Comparison of ENCODE assay signal across 8 cellular contexts in the genomic region with DNA sequence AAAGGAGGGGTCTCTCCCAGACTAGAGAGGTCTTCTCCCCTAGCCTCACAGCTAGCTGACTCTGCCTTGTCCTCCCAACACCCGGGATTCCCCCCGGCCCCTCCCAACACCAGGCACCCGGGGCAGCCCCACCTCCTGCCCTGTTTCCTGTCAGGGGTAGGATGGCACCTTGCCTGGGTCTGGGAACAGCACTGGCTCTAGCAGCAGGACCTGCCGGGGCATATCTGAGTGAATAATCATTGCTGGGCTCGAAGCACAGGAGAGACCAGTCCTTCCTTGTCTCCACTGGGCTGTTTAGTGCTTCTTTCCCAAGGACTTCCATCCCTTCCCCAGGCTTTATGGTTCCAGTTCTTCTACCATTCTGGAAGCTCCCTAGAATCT. TPM values are rescaled to one million over a fixed set of nuclear protein-coding genes. Genes with fewer than 3 reads are reported as not detected.
A peak's percentile ranks its signal among the peaks of the same experiment; 100 is the strongest.
DNase-seq lines count a peak whose midpoint lies in the region; ATAC-seq and TF ChIP-seq lines count a peak whose summit lies in the region.
"Had no signal": no experiment of that assay in that cellular context is flagged by ENCODE, and none has a peak within 500 bp of the region (broad histone marks: within the 10 kb centered on the region; RNA-seq: fewer than 3 reads in every experiment).

No MANE protein-coding gene starts in this region.

- no peaks in the 10 kb centered on the region for H3K27me3 ChIP-seq in sigmoid colon

- TF ChIP-seq POLR2A in sigmoid colon (IDR thresholded peaks at IDR 0.05), result no peak

- DNase-seq in NCI-H510A (lab: John Stamatoyannopoulos, UW) (peak; percentile 37), head of caudate nucleus (peak in 30 of 42 donors; percentile 29 to 87 (median 62)), sigmoid colon (peak; percentile 81), HuH-7.5 (ENCODE audit: low spot score) (no peak)
- DNase-seq in central memory CD4-positive, alpha-beta T cell, result no peak
- DNase-seq: activated CD4-positive, CD25-positive, alpha-beta regulatory T cell treated with anti-CD3 and anti-CD28 coated beads, Interleukin-2, amount 50 U/mL, for 72 hours had no signal

- peaks cover 0 to 21% (median 19%) of the 10 kb centered on the region in 4 donors for H3K4me1 ChIP-seq in sigmoid colon

- WGBS in sigmoid colon, 2 donors, result 12 to 42% methylated on average over 5 of the region's 5 CpGs

- no peak for TF ChIP-seq EP300 in sigmoid colon (IDR thresholded peaks at IDR 0.05)

- no peak overlapping the region for H3K4me3 ChIP-seq in sigmoid colon
- H3K4me3 ChIP-seq: K562 had no signal

- no peak for TF ChIP-seq CTCF in sigmoid colon (IDR thresholded peaks at IDR 0.05)

- H3K36me3 ChIP-seq in sigmoid colon, result peaks cover 0 to 7% (median 0%) of the 10 kb centered on the region in 4 donors

- intact Hi-C loops in head of caudate nucleus (cut with DNase I), result no loop called here
- intact Hi-C loops in sigmoid colon (cut with DNase I), result loop anchor here (2.0 kb wide), 1 partner anchor 24 kb away; no protein-coding TSS in a partner anchor

- ATAC-seq in GM19351 (IDR thresholded peaks at IDR 0.05; ENCODE audit: unreplicated experiment), result no peak
- ATAC-seq: K562 had no signal

- H3K9me3 ChIP-seq in sigmoid colon, result no peaks in the 10 kb centered on the region

- H3K27ac ChIP-seq in sigmoid colon, result peak overlapping the region; percentile 51 to 71 (median 58)

RNA-seq across cellular contexts. Expression of gene MINK1, which starts 25.7 kb away (rescaled TPM):
- 10 to 100 TPM; 17.1 to 43.8 (median 21.0) TPM for total RNA-seq in sigmoid colon
- polyA plus RNA-seq in sigmoid colon, result 100 to 1,000 TPM in 1 of 3 donors, 10 to 100 TPM in 2; 45.0 to 117 (median 63.8) TPM

RNA-seq across cellular contexts. Expression of gene C17orf107, which starts 40.5 kb away (rescaled TPM):
- 1 to 10 TPM in 1 of 4 donors, under 1 TPM in 3; 0.68 to 2.8 (median 0.85) TPM for total RNA-seq in sigmoid colon
- polyA plus RNA-seq in sigmoid colon, result 1 to 10 TPM in 1 of 3 donors, under 1 TPM in 2; under 0.01 to 1.7 (median 0.69) TPM

RNA-seq across cellular contexts. Expression of gene CHRNE, which starts 44.0 kb away (rescaled TPM):
- total RNA-seq in sigmoid colon, result under 1 TPM in 3 of 4 donors, not detected in 1; 0.49 to 0.55 (median 0.54) TPM
- under 1 TPM in 2 of 3 donors, not detected in 1; 0.46 to 0.57 TPM for polyA plus RNA-seq in sigmoid colon
- total RNA-seq: K562 had no signal
- polyA plus RNA-seq: K562 had no signal

RNA-seq across cellular contexts. Expression of gene PLD2, which starts 51.9 kb away (rescaled TPM):
- 10 to 100 TPM in 3 of 4 donors, 1 to 10 TPM in 1; 9.3 to 20.5 (median 12.3) TPM for total RNA-seq in sigmoid colon
- polyA plus RNA-seq in sigmoid colon, result 10 to 100 TPM in 1 of 3 donors, 1 to 10 TPM in 2; 6.0 to 18.0 (median 7.9) TPM

Comparison
In these comparisons a context has a peak if more than half of its experiments do, and no peak if none do; other contexts are left out.
1. DNase-seq: peak in NCI-H510A (single experiment), head of caudate nucleus (30 of 42) and sigmoid colon (single experiment); none in HuH-7.5 (single experiment) and central memory CD4-positive, alpha-beta T cell (single experiment).